In the genomic region with DNA sequence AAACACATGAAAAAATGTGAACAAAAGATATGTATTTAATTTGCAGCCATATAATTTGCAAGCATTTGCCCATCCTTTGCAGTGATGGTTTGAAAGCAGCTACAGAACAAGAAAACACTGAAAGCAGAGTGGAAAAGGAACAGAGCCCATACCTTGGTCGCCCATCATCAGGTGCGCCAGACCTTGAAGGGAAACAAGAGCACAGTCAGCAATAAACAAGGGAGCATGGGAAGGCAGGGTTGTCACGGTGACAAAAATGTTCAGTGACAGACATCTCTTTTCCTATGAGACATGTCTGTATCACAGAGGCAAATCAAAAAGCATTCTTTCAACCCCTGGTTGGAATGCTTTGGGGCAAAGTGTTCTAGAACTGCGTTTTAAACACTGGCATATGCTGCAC, we compare ENCODE assay signal across 15 cellular contexts.
"Had no signal": no experiment of that assay in that cellular context is flagged by ENCODE, and none has a peak within 500 bp of the region (broad histone marks: within the 10 kb centered on the region; RNA-seq: fewer than 3 reads in every experiment).

No MANE protein-coding gene starts in this region.

- H3K4me1 ChIP-seq: foreskin keratinocyte, prostate gland, upper lobe of left lung had no signal

- H3K27me3 ChIP-seq: foreskin keratinocyte, upper lobe of left lung had no signal

- H3K4me3 ChIP-seq: mucosa of descending colon, prostate gland, upper lobe of left lung had no signal

- DNase-seq: activated B cell treated with CpG ODN at 0.5 μM for 24 hours; activated CD4-positive, alpha-beta T cell treated with anti-CD3 and anti-CD28 coated beads, Interleukin-2, amount 10 ng/mL, durations not matched to agents 24 days and 14 days; activated naive CD4-positive, alpha-beta T cell treated with Interleukin-2 at 50 U/mL for 16 hours; activated naive CD8-positive, alpha-beta T cell treated with anti-CD3 and anti-CD28 coated beads, Interleukin-2, amount 50 U/mL, for 24 hours; foreskin keratinocyte; head of caudate nucleus; left colon; mammary epithelial cell; mucosa of descending colon; naive thymus-derived CD8-positive, alpha-beta T cell; nucleus accumbens; stimulated activated CD4-positive, alpha-beta T cell treated with anti-CD3 and anti-CD28 coated beads, Interleukin-2, amount 100 ng/mL, for 24 hours; stimulated activated naive CD4-positive, alpha-beta T cell treated with Interleukin-2 at 50 U/mL for 16 hours; upper lobe of left lung had no signal

- H3K9me3 ChIP-seq: mucosa of descending colon, prostate gland, upper lobe of left lung had no signal

- H3K36me3 ChIP-seq: prostate gland, upper lobe of left lung had no signal
